ENCODE assay signal across 23 cellular contexts in the genomic region with DNA sequence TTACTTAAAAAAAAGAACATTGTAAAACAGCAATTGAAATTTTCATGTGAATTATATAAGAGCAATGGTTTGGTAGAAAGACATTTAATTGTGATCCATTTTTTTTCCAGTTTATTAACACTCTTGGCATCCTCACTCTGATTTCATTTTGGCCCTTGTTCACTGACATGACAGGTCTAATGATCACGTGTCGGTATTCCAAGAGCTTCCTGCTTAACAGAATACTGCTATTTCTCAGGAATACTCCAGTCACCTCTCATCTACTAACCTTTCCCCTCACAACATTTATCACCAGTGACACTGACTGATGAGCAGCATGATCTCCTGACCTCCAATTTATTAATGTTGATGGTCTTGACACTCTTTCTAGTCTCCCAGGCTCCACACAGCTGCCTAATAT.
A peak's percentile ranks its signal among the peaks of the same experiment; 100 is the strongest.
DNase-seq lines count a peak whose midpoint lies in the region; ATAC-seq and TF ChIP-seq lines count a peak whose summit lies in the region.
"Had no signal": no experiment of that assay in that cellular context is flagged by ENCODE, and none has a peak within 500 bp of the region (broad histone marks: within the 10 kb centered on the region; RNA-seq: fewer than 3 reads in every experiment).

No MANE protein-coding gene starts in this region.

- no peak for ATAC-seq in GM19395 (IDR thresholded peaks at IDR 0.05; ENCODE audit: unreplicated experiment)
- ATAC-seq: GM12878 had no signal

- peak; percentile 26 for DNase-seq in left kidney (ENCODE audit: low read depth, low spot score)
- no peak for DNase-seq in nephron progenitor cell
- DNase-seq in progenitor cell of endocrine pancreas (ENCODE audit: low spot score, unreplicated experiment): no peak
- no peak for DNase-seq in activated CD4-positive, alpha-beta T cell treated with anti-CD3 and anti-CD28 coated beads for 4 hours
- DNase-seq in medulla oblongata (ENCODE audit: extremely low spot score): no peak
- DNase-seq: 8988T; ACHN; BE2C; C1 segment of cervical spinal cord; CD4-positive, alpha-beta memory T cell; CD4-positive, CD25-positive, alpha-beta regulatory T cell; CD8-positive, alpha-beta memory T cell; COR-L47; DMS 273 treated with DMSO at 0.1 percent for 48 hours; DMS153; DMS53; DMS79; DND-41; EL; GDM1 had no signal

- TF ChIP-seq CTCF in nephron progenitor cell (IDR thresholded peaks at IDR 0.05) (no peak), progenitor cell of endocrine pancreas (IDR thresholded peaks at IDR 0.05; ENCODE audit: unreplicated experiment) (no peak)

- H3K4me1 Mint-ChIP-seq in nephron progenitor cell (peaks cover 28% of the 10 kb centered on the region), progenitor cell of endocrine pancreas (ENCODE audit: low read depth) (peaks cover 3% of the 10 kb centered on the region)
- H3K4me1 Mint-ChIP-seq: CD14-positive monocyte; CD4-positive, alpha-beta memory T cell; CD4-positive, CD25-positive, alpha-beta regulatory T cell; CD8-positive, alpha-beta memory T cell had no signal

- no peak overlapping the region for H3K4me3 Mint-ChIP-seq in nephron progenitor cell
- H3K4me3 Mint-ChIP-seq in progenitor cell of endocrine pancreas (ENCODE audit: low read depth): no peak overlapping the region
- H3K4me3 Mint-ChIP-seq: CD14-positive monocyte; CD4-positive, alpha-beta memory T cell; CD4-positive, CD25-positive, alpha-beta regulatory T cell; CD8-positive, alpha-beta memory T cell had no signal

- H3K27ac Mint-ChIP-seq in nephron progenitor cell (peak overlapping the region; percentile 3), progenitor cell of endocrine pancreas (peak overlapping the region; percentile 5)
- H3K27ac Mint-ChIP-seq: CD14-positive monocyte; CD4-positive, alpha-beta memory T cell; CD4-positive, CD25-positive, alpha-beta regulatory T cell; CD8-positive, alpha-beta memory T cell had no signal

- H3K36me3 Mint-ChIP-seq in nephron progenitor cell (ENCODE audit: low read depth): no peaks in the 10 kb centered on the region
- H3K36me3 Mint-ChIP-seq in progenitor cell of endocrine pancreas (ENCODE audit: insufficient read depth): no peaks in the 10 kb centered on the region
- H3K36me3 Mint-ChIP-seq: CD14-positive monocyte; CD4-positive, alpha-beta memory T cell; CD4-positive, CD25-positive, alpha-beta regulatory T cell; CD8-positive, alpha-beta memory T cell had no signal

- H3K27me3 Mint-ChIP-seq in nephron progenitor cell (ENCODE audit: low read depth, poor library complexity) (no peaks in the 10 kb centered on the region), progenitor cell of endocrine pancreas (no peaks in the 10 kb centered on the region)
- H3K27me3 Mint-ChIP-seq: CD4-positive, alpha-beta memory T cell; CD4-positive, CD25-positive, alpha-beta regulatory T cell; CD8-positive, alpha-beta memory T cell had no signal

- H3K9me3 Mint-ChIP-seq in nephron progenitor cell (no peaks in the 10 kb centered on the region), progenitor cell of endocrine pancreas (ENCODE audit: low read depth) (no peaks in the 10 kb centered on the region)
